30 cellular contexts compared by ENCODE assay signal in genomic region chr6:128343666-128344065, GRCh38.
"Had no signal": no experiment of that assay in that cellular context is flagged by ENCODE, and none has a peak within 500 bp of the region (broad histone marks: within the 10 kb centered on the region; RNA-seq: fewer than 3 reads in every experiment).

No MANE protein-coding gene starts in this region.

- ATAC-seq: activated CD4-positive, CD25-positive, alpha-beta regulatory T cell treated with anti-CD3 and anti-CD28 coated beads, Interleukin-2, amount 50 U/mL, for 24 hours; activated CD8-positive, alpha-beta memory T cell treated with anti-CD3 and anti-CD28 coated beads, Interleukin-2, amount 10 ng/mL, durations not matched to agents 7 days and 5 days; activated CD8-positive, alpha-beta T cell treated with anti-CD3 and anti-CD28 coated beads, Interleukin-2, amount 10 ng/mL, durations not matched to agents 7 days and 5 days; activated naive CD4-positive, alpha-beta T cell treated with anti-CD3 and anti-CD28 coated beads, Interleukin-2, amount 50 U/mL, for 72 hours; gastroesophageal sphincter; heart right ventricle; T-helper 17 cell had no signal

- H3K36me3 ChIP-seq: ascending aorta, breast epithelium, cardiac muscle cell, colonic mucosa, esophagus squamous epithelium, gastroesophageal sphincter, heart right ventricle, WERI-Rb-1 had no signal

- H3K9me3 ChIP-seq: ascending aorta, breast epithelium, colonic mucosa, esophagus squamous epithelium, gastroesophageal sphincter, heart right ventricle had no signal

- H3K4me1 ChIP-seq: breast epithelium, colonic mucosa had no signal

- H3K4me3 ChIP-seq: ascending aorta, breast epithelium, cardiac muscle cell, colonic mucosa, esophagus squamous epithelium, gastroesophageal sphincter, heart right ventricle had no signal

- DNase-seq: activated B cell treated with CpG ODN at 0.5 μM for 24 hours; activated CD4-positive, alpha-beta memory T cell treated with anti-CD3 and anti-CD28 coated beads for 36 hours; activated CD4-positive, alpha-beta T cell treated with anti-CD3 and anti-CD28 coated beads, Interleukin-2, amount 10 ng/mL, durations not matched to agents 24 days and 14 days; activated CD8-positive, alpha-beta memory T cell treated with anti-CD3 and anti-CD28 coated beads, Interleukin-2, amount 10 ng/mL, durations not matched to agents 7 days and 5 days; activated CD8-positive, alpha-beta memory T cell treated with anti-CD3 and anti-CD28 coated beads, Interleukin-2, amount 50 U/mL, for 4 hours; activated CD8-positive, alpha-beta T cell treated with anti-CD3 and anti-CD28 coated beads, Interleukin-2, amount 10 ng/mL, durations not matched to agents 7 days and 5 days; activated gamma-delta T cell; activated naive CD4-positive, alpha-beta T cell; activated naive CD4-positive, alpha-beta T cell treated with anti-CD3 and anti-CD28 coated beads, Interleukin-2, amount 10 ng/mL, durations not matched to agents 7 days and 5 days; activated naive CD8-positive, alpha-beta T cell treated with anti-CD3 and anti-CD28 coated beads, Interleukin-2, amount 10 ng/mL, durations not matched to agents 7 days and 5 days; activated T-cell treated with anti-CD3 and anti-CD28 coated beads, Interleukin-2, amount 50 U/mL, for 1 hour; activated T-cell treated with anti-CD3 and anti-CD28 coated beads, Interleukin-2, amount 50 U/mL, for 48 hours; central memory CD4-positive, alpha-beta T cell; cerebellar nuclear complex; colonic mucosa; effector CD8-positive, alpha-beta T cell; esophagus squamous epithelium; foreskin melanocyte; heart right ventricle; T-helper 1 cell; T-helper 17 cell; T1000; WERI-Rb-1 had no signal

- H3K27me3 ChIP-seq: ascending aorta, breast epithelium, cardiac muscle cell, colonic mucosa, esophagus squamous epithelium, gastroesophageal sphincter, heart right ventricle had no signal

- H3K27ac ChIP-seq: ascending aorta, breast epithelium, cardiac muscle cell, colonic mucosa, epithelial cell of prostate, esophagus squamous epithelium, gastroesophageal sphincter, heart right ventricle, WERI-Rb-1 had no signal
